Comparison of ENCODE assay signal across 34 cellular contexts in the genomic region with DNA sequence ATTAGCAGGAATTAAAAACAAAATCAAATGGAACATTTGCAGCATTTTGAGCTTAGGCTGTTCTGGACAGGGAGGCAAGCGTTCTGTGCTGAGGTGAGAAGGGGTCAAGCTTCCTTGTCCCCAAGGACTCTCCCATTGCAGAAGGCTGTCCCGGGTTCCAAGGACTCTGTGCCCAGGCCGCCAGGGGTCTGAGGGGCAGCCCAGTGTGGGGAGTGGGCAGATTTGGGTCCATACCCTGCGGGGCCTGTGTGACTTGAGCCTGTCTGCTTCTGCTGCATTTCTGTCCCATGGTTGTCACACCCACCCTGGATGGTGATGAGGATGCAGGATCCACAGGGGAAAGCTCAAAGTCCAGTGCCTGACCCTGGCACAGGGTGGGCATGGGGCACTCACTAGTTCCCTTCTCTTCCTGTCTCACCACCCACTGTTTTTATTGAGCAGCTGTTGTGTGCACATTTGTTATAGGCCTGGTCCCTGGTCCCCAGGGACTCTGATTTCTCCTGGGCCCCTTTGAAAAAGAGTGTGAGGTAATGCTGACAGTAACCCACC.
"Had no signal": no experiment of that assay in that cellular context is flagged by ENCODE, and none has a peak within 500 bp of the region (broad histone marks: within the 10 kb centered on the region; RNA-seq: fewer than 3 reads in every experiment).

No MANE protein-coding gene starts in this region.

- H3K4me3 ChIP-seq: ascending aorta, cardiac muscle cell had no signal

- ATAC-seq: activated CD8-positive, alpha-beta memory T cell treated with anti-CD3 and anti-CD28 coated beads, Interleukin-2, amount 10 ng/mL, durations not matched to agents 7 days and 5 days; Panc1; SK-N-SH treated with all-trans-retinoic acid at 6 μM for 48 hours had no signal

- H3K27ac ChIP-seq: ascending aorta, cardiac muscle cell, VCaP had no signal

- H3K4me1 ChIP-seq: ascending aorta had no signal

- DNase-seq: activated B cell treated with CpG ODN at 0.5 μM for 24 hours; activated CD4-positive, alpha-beta memory T cell treated with anti-CD3 and anti-CD28 coated beads, Interleukin-2, amount 10 ng/mL, durations not matched to agents 7 days and 5 days; activated CD4-positive, alpha-beta T cell treated with anti-CD3 and anti-CD28 coated beads for 4 hours; activated CD4-positive, alpha-beta T cell treated with anti-CD3 and anti-CD28 coated beads, Interleukin-2, amount 50 U/mL, for 1 hour; activated CD4-positive, CD25-positive, alpha-beta regulatory T cell treated with anti-CD3 and anti-CD28 coated beads, Interleukin-2, amount 50 U/mL, for 72 hours; activated CD8-positive, alpha-beta memory T cell treated with anti-CD3 and anti-CD28 coated beads for 24 hours; activated CD8-positive, alpha-beta memory T cell treated with anti-CD3 and anti-CD28 coated beads, Interleukin-2, amount 10 ng/mL, durations not matched to agents 7 days and 5 days; activated CD8-positive, alpha-beta memory T cell treated with anti-CD3 and anti-CD28 coated beads, Interleukin-2, amount 50 U/mL, for 48 hours; activated effector memory CD4-positive, alpha-beta T cell treated with Interleukin-2 at 50 U/mL for 16 hours; activated naive CD4-positive, alpha-beta T cell; activated naive CD4-positive, alpha-beta T cell treated with anti-CD3 and anti-CD28 coated beads, Interleukin-2, amount 50 U/mL, for 16 hours; activated naive CD8-positive, alpha-beta T cell treated with anti-CD3 and anti-CD28 coated beads for 36 hours; activated T-cell treated with anti-CD3 and anti-CD28 coated beads, Interleukin-2, amount 50 U/mL, for 48 hours; amygdala; Kasumi-1; MM.1S; MV-4-11; NCI-H1092; NCI-H1436 treated with DMSO at 0.1 percent for 48 hours; NCI-H1694 treated with DMSO at 0.1 percent for 48 hours; NCI-H2029; NCI-H345; NCI-H524 treated with DMSO at 0.1 percent for 48 hours; RPMI8226; SIG-M5; SW 1271; T-helper 1 cell; T-helper 2 cell; T-helper 9 cell had no signal

- H3K9me3 ChIP-seq: ascending aorta had no signal

- H3K36me3 ChIP-seq: ascending aorta, cardiac muscle cell had no signal

- H3K27me3 ChIP-seq: ascending aorta, cardiac muscle cell had no signal
